ENCODE assay signal across 24 cellular contexts in the genomic region with DNA sequence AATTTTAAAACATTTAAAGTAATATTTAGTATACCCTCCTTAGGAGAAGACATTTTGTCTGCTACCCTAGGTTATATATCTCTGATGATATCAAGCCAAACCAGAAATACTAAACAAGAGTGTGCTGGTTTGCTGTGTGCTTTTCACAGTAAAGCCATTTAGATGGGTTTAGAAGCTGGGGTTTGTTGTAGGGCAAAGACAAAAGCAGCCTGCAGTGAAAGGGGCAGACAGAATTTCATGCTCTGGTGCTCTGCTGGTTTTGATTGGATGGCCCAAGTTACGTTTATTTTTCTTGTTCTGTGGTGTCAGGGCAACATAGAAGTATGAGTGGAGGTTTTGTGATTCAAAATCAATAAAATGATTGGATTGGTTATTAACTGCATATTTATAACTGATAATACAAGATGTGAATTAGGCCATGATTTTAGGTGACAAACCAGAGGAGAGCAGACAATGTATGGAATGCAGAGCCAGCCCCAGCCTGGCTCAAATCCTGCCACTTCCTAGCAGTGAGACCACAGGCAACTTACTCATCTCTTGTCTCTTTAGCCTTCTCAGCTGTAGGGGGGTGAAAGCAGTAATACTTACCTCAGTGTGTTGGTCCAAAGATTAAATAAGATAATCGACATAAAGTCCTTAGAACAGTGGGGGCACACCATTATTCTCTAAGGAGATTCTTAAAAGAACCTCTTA. TPM values are rescaled to one million over a fixed set of nuclear protein-coding genes. Genes with fewer than 3 reads are reported as not detected.
"Had no signal": no experiment of that assay in that cellular context is flagged by ENCODE, and none has a peak within 500 bp of the region (broad histone marks: within the 10 kb centered on the region; RNA-seq: fewer than 3 reads in every experiment).

No MANE protein-coding gene starts in this region.

- H3K4me1 Mint-ChIP-seq: activated CD4-positive, alpha-beta memory T cell treated with anti-CD3 and anti-CD28 coated beads, Interleukin-2, amount 10 ng/mL, durations not matched to agents 7 days and 5 days; activated CD4-positive, alpha-beta T cell treated with anti-CD3 and anti-CD28 coated beads, Interleukin-2, amount 10 ng/mL, durations not matched to agents 24 days and 14 days; activated naive CD4-positive, alpha-beta T cell treated with anti-CD3 and anti-CD28 coated beads, Interleukin-2, amount 10 ng/mL, durations not matched to agents 7 days and 5 days; activated naive CD8-positive, alpha-beta T cell treated with anti-CD3 and anti-CD28 coated beads, Interleukin-2, amount 50 U/mL, for 24 hours had no signal

- DNase-seq: activated CD4-positive, alpha-beta memory T cell treated with anti-CD3 and anti-CD28 coated beads, Interleukin-2, amount 10 ng/mL, durations not matched to agents 7 days and 5 days; activated CD4-positive, alpha-beta T cell treated with anti-CD3 and anti-CD28 coated beads, Interleukin-2, amount 10 ng/mL, durations not matched to agents 24 days and 14 days; activated effector memory CD4-positive, alpha-beta T cell treated with anti-CD3 and anti-CD28 coated beads, Interleukin-2, amount 50 U/mL, for 16 hours; activated naive CD4-positive, alpha-beta T cell treated with anti-CD3 and anti-CD28 coated beads, Interleukin-2, amount 10 ng/mL, durations not matched to agents 7 days and 5 days; activated naive CD8-positive, alpha-beta T cell treated with anti-CD3 and anti-CD28 coated beads, Interleukin-2, amount 50 U/mL, for 24 hours; effector CD4-positive, alpha-beta T cell; erythroblast; foreskin fibroblast; heart right ventricle; kidney; naive thymus-derived CD4-positive, alpha-beta T cell; stimulated activated CD4-positive, alpha-beta T cell treated with anti-CD3 and anti-CD28 coated beads, Interleukin-4, amount 100 ng/mL, for 24 hours; stimulated activated naive CD4-positive, alpha-beta T cell treated with Interleukin-2 at 50 U/mL for 16 hours; upper lobe of right lung had no signal

- H3K4me1 ChIP-seq: upper lobe of right lung had no signal

- H3K4me3 Mint-ChIP-seq: activated CD4-positive, alpha-beta memory T cell treated with anti-CD3 and anti-CD28 coated beads, Interleukin-2, amount 10 ng/mL, durations not matched to agents 7 days and 5 days; activated CD4-positive, alpha-beta T cell treated with anti-CD3 and anti-CD28 coated beads, Interleukin-2, amount 10 ng/mL, durations not matched to agents 24 days and 14 days; activated naive CD4-positive, alpha-beta T cell treated with anti-CD3 and anti-CD28 coated beads, Interleukin-2, amount 10 ng/mL, durations not matched to agents 7 days and 5 days; activated naive CD8-positive, alpha-beta T cell treated with anti-CD3 and anti-CD28 coated beads, Interleukin-2, amount 50 U/mL, for 24 hours; brain; naive thymus-derived CD4-positive, alpha-beta T cell had no signal

- H3K9me3 Mint-ChIP-seq: activated CD4-positive, alpha-beta memory T cell treated with anti-CD3 and anti-CD28 coated beads, Interleukin-2, amount 10 ng/mL, durations not matched to agents 7 days and 5 days; activated CD4-positive, alpha-beta T cell treated with anti-CD3 and anti-CD28 coated beads, Interleukin-2, amount 10 ng/mL, durations not matched to agents 24 days and 14 days; activated naive CD4-positive, alpha-beta T cell treated with anti-CD3 and anti-CD28 coated beads, Interleukin-2, amount 10 ng/mL, durations not matched to agents 7 days and 5 days; activated naive CD8-positive, alpha-beta T cell treated with anti-CD3 and anti-CD28 coated beads, Interleukin-2, amount 50 U/mL, for 24 hours; brain; naive thymus-derived CD4-positive, alpha-beta T cell had no signal

- H3K4me3 ChIP-seq: heart right ventricle, lung, upper lobe of right lung had no signal

- H3K27ac ChIP-seq: heart right ventricle, upper lobe of right lung had no signal

- H3K27ac Mint-ChIP-seq: activated CD4-positive, alpha-beta memory T cell treated with anti-CD3 and anti-CD28 coated beads, Interleukin-2, amount 10 ng/mL, durations not matched to agents 7 days and 5 days; activated CD4-positive, alpha-beta T cell treated with anti-CD3 and anti-CD28 coated beads, Interleukin-2, amount 10 ng/mL, durations not matched to agents 24 days and 14 days; activated naive CD4-positive, alpha-beta T cell treated with anti-CD3 and anti-CD28 coated beads, Interleukin-2, amount 10 ng/mL, durations not matched to agents 7 days and 5 days; activated naive CD8-positive, alpha-beta T cell treated with anti-CD3 and anti-CD28 coated beads, Interleukin-2, amount 50 U/mL, for 24 hours; brain; naive thymus-derived CD4-positive, alpha-beta T cell; progenitor cell of endocrine pancreas had no signal

- H3K36me3 ChIP-seq: heart right ventricle, upper lobe of right lung had no signal

- ATAC-seq: activated CD4-positive, CD25-positive, alpha-beta regulatory T cell treated with anti-CD3 and anti-CD28 coated beads, Interleukin-2, amount 50 U/mL, for 24 hours; activated naive CD8-positive, alpha-beta T cell treated with anti-CD3 and anti-CD28 coated beads, Interleukin-2, amount 50 U/mL, for 24 hours; heart right ventricle; left lobe of liver; naive thymus-derived CD4-positive, alpha-beta T cell; upper lobe of right lung had no signal

- H3K9me3 ChIP-seq: heart right ventricle, upper lobe of right lung had no signal

- H3K36me3 Mint-ChIP-seq: activated naive CD4-positive, alpha-beta T cell treated with anti-CD3 and anti-CD28 coated beads, Interleukin-2, amount 10 ng/mL, durations not matched to agents 7 days and 5 days; brain; naive thymus-derived CD4-positive, alpha-beta T cell had no signal

RNA-seq across cellular contexts. Expression of gene SKOR2, which starts 44.4 kb away (rescaled TPM):
- total RNA-seq: activated CD4-positive, alpha-beta memory T cell treated with anti-CD3 and anti-CD28 coated beads, Interleukin-2, amount 10 ng/mL, durations not matched to agents 7 days and 5 days; activated CD4-positive, alpha-beta T cell treated with anti-CD3 and anti-CD28 coated beads, Interleukin-2, amount 10 ng/mL, durations not matched to agents 24 days and 14 days; cardiac septum; chondrocyte; fibroblast of lung; heart right ventricle; kidney; left lobe of liver; lung; naive thymus-derived CD4-positive, alpha-beta T cell; osteocyte; progenitor cell of endocrine pancreas; T-helper 2 cell treated with Interferon-gamma antibody and Interleukin-4, amounts not matched to agents 100 ng/mL and 5 ng/mL, for 36 hours; upper lobe of right lung had no signal
- polyA plus RNA-seq: fibroblast of lung; heart right ventricle; lung; naive thymus-derived CD4-positive, alpha-beta T cell had no signal
